In genomic region chr2:165275932-165276331, GRCh38 we compare ENCODE assay signal across 33 cellular contexts. TPM values are rescaled to one million over a fixed set of nuclear protein-coding genes. Genes with fewer than 3 reads are reported as not detected.
"Had no signal": no experiment of that assay in that cellular context is flagged by ENCODE, and none has a peak within 500 bp of the region (broad histone marks: within the 10 kb centered on the region; RNA-seq: fewer than 3 reads in every experiment).

No MANE protein-coding gene starts in this region.

- H3K27ac ChIP-seq: adrenal gland, foreskin keratinocyte, gastroesophageal sphincter, WERI-Rb-1 had no signal

- DNase-seq: activated B cell treated with CpG ODN at 0.5 μM for 24 hours; activated CD4-positive, alpha-beta memory T cell treated with anti-CD3 and anti-CD28 coated beads for 36 hours; activated CD4-positive, alpha-beta T cell treated with anti-CD3 and anti-CD28 coated beads for 48 hours; activated CD4-positive, alpha-beta T cell treated with anti-CD3 and anti-CD28 coated beads, Interleukin-2, amount 50 U/mL, for 1 hour; activated CD8-positive, alpha-beta memory T cell treated with anti-CD3 and anti-CD28 coated beads, Interleukin-2, amount 10 ng/mL, durations not matched to agents 7 days and 5 days; activated CD8-positive, alpha-beta memory T cell treated with anti-CD3 and anti-CD28 coated beads, Interleukin-2, amount 50 U/mL, for 4 hours; activated CD8-positive, alpha-beta T cell treated with anti-CD3 and anti-CD28 coated beads, Interleukin-2, amount 10 ng/mL, durations not matched to agents 7 days and 5 days; activated effector memory CD4-positive, alpha-beta T cell treated with anti-CD3 and anti-CD28 coated beads, Interleukin-2, amount 50 U/mL, for 16 hours; activated naive CD4-positive, alpha-beta T cell treated with anti-CD3 and anti-CD28 coated beads for 36 hours; activated naive CD8-positive, alpha-beta T cell treated with anti-CD3 and anti-CD28 coated beads for 36 hours; activated naive CD8-positive, alpha-beta T cell treated with anti-CD3 and anti-CD28 coated beads, Interleukin-2, amount 50 U/mL, for 24 hours; activated T-cell treated with anti-CD3 and anti-CD28 coated beads, Interleukin-2, amount 50 U/mL, for 1 hour; activated T-cell treated with anti-CD3 and anti-CD28 coated beads, Interleukin-2, amount 50 U/mL, for 48 hours; adrenal gland; amygdala; aorta; dermis blood vessel endothelial cell; effector CD4-positive, alpha-beta T cell; effector memory CD8-positive, alpha-beta T cell; erythroblast; foreskin keratinocyte; heart right ventricle; T-helper 1 cell; T-helper 17 cell; T1000; WERI-Rb-1 had no signal

- H3K4me1 ChIP-seq: foreskin keratinocyte had no signal

- H3K27me3 ChIP-seq: adrenal gland, esophagus muscularis mucosa, foreskin keratinocyte, gastroesophageal sphincter, heart right ventricle had no signal

- H3K4me3 ChIP-seq: adrenal gland, coronary artery, esophagus muscularis mucosa, gastroesophageal sphincter, heart right ventricle had no signal

- ATAC-seq: activated CD4-positive, CD25-positive, alpha-beta regulatory T cell treated with anti-CD3 and anti-CD28 coated beads, Interleukin-2, amount 50 U/mL, for 24 hours; activated CD8-positive, alpha-beta memory T cell treated with anti-CD3 and anti-CD28 coated beads, Interleukin-2, amount 10 ng/mL, durations not matched to agents 7 days and 5 days; activated CD8-positive, alpha-beta T cell treated with anti-CD3 and anti-CD28 coated beads, Interleukin-2, amount 10 ng/mL, durations not matched to agents 7 days and 5 days; activated naive CD8-positive, alpha-beta T cell treated with anti-CD3 and anti-CD28 coated beads, Interleukin-2, amount 50 U/mL, for 24 hours; effector memory CD8-positive, alpha-beta T cell; foreskin keratinocyte; gastroesophageal sphincter; T-helper 17 cell had no signal

- H3K9me3 ChIP-seq: adrenal gland, esophagus muscularis mucosa, gastroesophageal sphincter, heart right ventricle had no signal

- H3K36me3 ChIP-seq: adrenal gland, esophagus muscularis mucosa, gastroesophageal sphincter, heart right ventricle, WERI-Rb-1 had no signal

RNA-seq across cellular contexts. Expression of gene SCN2A, which starts 36.7 kb away (rescaled TPM):
- total RNA-seq: activated CD4-positive, alpha-beta memory T cell treated with anti-CD3 and anti-CD28 coated beads for 36 hours; activated CD8-positive, alpha-beta memory T cell treated with anti-CD3 and anti-CD28 coated beads for 36 hours; activated T-helper 1 cell treated with anti-CD3 and anti-CD28 coated beads, Interleukin-12 subunit alpha, Interleukin-12 subunit beta, Interleukin-2, Interleukin-4 antibody, amounts not matched to agents 30 ng/mL and 10 ng/mL and 1 ng/mL, durations not matched to agents 14 hours and 24 hours and 36 hours; activated T-helper 2 cell treated with anti-CD3 and anti-CD28 coated beads, Interferon-gamma antibody, Interleukin-2, Interleukin-4, amounts not matched to agents 10 μg/mL and 5 μg/mL and 100 μg/mL, durations not matched to agents 14 hours and 24 hours and 36 hours had no signal
